In the genomic region with DNA sequence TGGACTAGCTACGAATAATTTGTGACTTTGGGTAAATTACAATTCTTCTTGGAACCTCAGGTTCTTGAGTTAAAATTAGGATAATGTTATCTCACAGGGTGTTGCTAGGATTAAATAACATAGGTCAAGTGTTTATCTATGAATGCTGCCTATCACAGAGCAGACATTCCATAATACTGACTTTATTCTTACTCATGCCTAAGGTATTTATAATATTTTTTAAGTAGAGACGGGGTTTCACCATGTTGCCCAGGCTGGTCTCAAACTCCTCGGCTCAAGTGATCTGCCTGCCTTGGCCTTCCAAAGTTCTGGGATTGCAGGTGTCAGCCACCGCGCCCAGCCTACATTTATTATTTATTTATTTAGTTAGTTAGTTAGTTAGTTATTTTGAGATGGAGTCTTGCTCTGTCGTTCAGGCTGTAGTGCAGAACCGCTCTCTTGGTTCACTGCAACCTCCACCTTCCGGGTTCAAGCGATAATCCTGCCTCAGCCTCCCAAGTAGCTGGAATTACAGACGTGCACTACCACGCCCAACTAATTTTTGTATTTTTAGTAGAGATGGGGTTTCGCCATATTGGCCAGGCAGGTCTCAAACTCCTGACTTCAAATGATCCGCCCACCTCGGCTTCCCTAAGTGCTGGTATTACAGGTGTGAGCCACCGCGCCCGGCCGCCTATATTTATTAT, we compare ENCODE assay signal across 6 cellular contexts. TPM values are rescaled to one million over a fixed set of nuclear protein-coding genes. Genes with fewer than 3 reads are reported as not detected.
DNase-seq lines count a peak whose midpoint lies in the region; ATAC-seq and TF ChIP-seq lines count a peak whose summit lies in the region.

No MANE protein-coding gene starts in this region.

- TF ChIP-seq CTCF in heart right ventricle (IDR thresholded peaks at IDR 0.05) (no peak), fibroblast of villous mesenchyme (IDR thresholded peaks at IDR 0.05; ENCODE audit: insufficient read depth, low read depth, low read length) (no peak), tibial nerve (IDR thresholded peaks at IDR 0.05) (no peak)

- WGBS in heart right ventricle, 2 donors: 78 to 85% methylated on average over 18 of the region's 18 CpGs
- 85 to 87% methylated on average over 18 of the region's 18 CpGs for WGBS in tibial nerve, 2 donors

- DNase-seq in heart right ventricle (no peak), cardiac septum (ENCODE audit: low spot score) (no peak), fibroblast of villous mesenchyme (ENCODE audit: low read depth) (peak; percentile 55), tibial nerve (ENCODE audit: low spot score in 2 of 2) (no peak), SKM-1 treated with dmso at 0.1 percent for 144 hours (lab: John Stamatoyannopoulos, UW; ENCODE audit: unreplicated experiment) (no peak), GM19240 (ENCODE audit: insufficient read length, low spot score) (no peak)

- intact Hi-C loops in heart right ventricle (cut with DNase I): loop anchor here in 1 of 10 donors (10.0 kb wide), 1 partner anchor 83 kb away; a partner anchor contains a TSS
- intact Hi-C loops in cardiac septum (cut with DNase I): no loop called here

- H3K4me1 ChIP-seq in heart right ventricle (peaks cover 8 to 67% (median 52%) of the 10 kb centered on the region in 9 donors), tibial nerve (peaks cover 0 to 54% (median 26%) of the 10 kb centered on the region in 4 donors)

- no peaks in the 10 kb centered on the region for H3K9me3 ChIP-seq in heart right ventricle
- H3K9me3 ChIP-seq in tibial nerve: no peaks in the 10 kb centered on the region

- peak in 1 of 8 donors; percentile 13 for ATAC-seq in heart right ventricle

- TF ChIP-seq POLR2A in tibial nerve (IDR thresholded peaks at IDR 0.05): no peak

- H3K4me3 ChIP-seq in heart right ventricle (peak overlapping the region; percentile 64 to 98 (median 86)), fibroblast of villous mesenchyme (ENCODE audit: low read depth, low read length) (peak overlapping the region; percentile 98), tibial nerve (peak overlapping the region; percentile 78 to 94 (median 82))

- H3K36me3 ChIP-seq in heart right ventricle: no peaks in the 10 kb centered on the region
- no peaks in the 10 kb centered on the region for H3K36me3 ChIP-seq in tibial nerve

- H3K27me3 ChIP-seq in heart right ventricle: no peaks in the 10 kb centered on the region
- H3K27me3 ChIP-seq in tibial nerve: no peaks in the 10 kb centered on the region

- no peak for TF ChIP-seq EP300 in tibial nerve (IDR thresholded peaks at IDR 0.05)

- H3K27ac ChIP-seq in heart right ventricle (peak overlapping the region; percentile 87 to 99 (median 94)), tibial nerve (peak overlapping the region; percentile 86 to 97 (median 94))

RNA-seq across cellular contexts. Expression of a gene that starts 0.7 kb away (rescaled TPM):
- total RNA-seq in heart right ventricle (100 to 1,000 TPM; 390 to 945 (median 812) TPM), cardiac septum (691 TPM), fibroblast of villous mesenchyme (74.1 and 90.2 TPM in 2 replicates), tibial nerve (10 to 100 TPM; 54.5 to 92.9 (median 63.9) TPM)
- polyA plus RNA-seq in heart right ventricle: 10 to 100 TPM; 52.6 to 67.2 TPM

RNA-seq across cellular contexts. Expression of a gene that starts 3.8 kb away (rescaled TPM):
- total RNA-seq in heart right ventricle: 10 to 100 TPM; 26.7 to 64.8 (median 46.6) TPM
- 10 to 100 TPM; 24.8 to 87.9 TPM for polyA plus RNA-seq in heart right ventricle
- 48.2 TPM for total RNA-seq in cardiac septum
- 81.5 and 83.3 TPM in 2 replicates for total RNA-seq in fibroblast of villous mesenchyme
- total RNA-seq in tibial nerve: 10 to 100 TPM; 54.0 to 77.9 (median 64.0) TPM

RNA-seq across cellular contexts. Expression of a gene that starts 56.9 kb away (rescaled TPM):
- total RNA-seq in heart right ventricle: 10 to 100 TPM; 12.1 to 24.6 (median 16.6) TPM
- 1 to 10 TPM; 3.7 to 6.9 TPM for polyA plus RNA-seq in heart right ventricle
- total RNA-seq in cardiac septum: 16.9 TPM
- total RNA-seq in fibroblast of villous mesenchyme: 13.5 and 19.9 TPM in 2 replicates
- total RNA-seq in tibial nerve: 10 to 100 TPM; 16.1 to 29.5 (median 21.6) TPM

RNA-seq across cellular contexts. Expression of a gene that starts 57.0 kb away (rescaled TPM):
- total RNA-seq in heart right ventricle: 10 to 100 TPM in 8 of 10 donors, 1 to 10 TPM in 2; 8.5 to 17.0 (median 11.9) TPM
- polyA plus RNA-seq in heart right ventricle: 1 to 10 TPM; 5.5 to 9.1 TPM
- total RNA-seq in cardiac septum: 14.7 TPM
- 25.9 and 26.7 TPM in 2 replicates for total RNA-seq in fibroblast of villous mesenchyme
- 10 to 100 TPM; 17.1 to 29.1 (median 24.2) TPM for total RNA-seq in tibial nerve
